Comparison of ENCODE assay signal across 10 cellular contexts in the genomic region with DNA sequence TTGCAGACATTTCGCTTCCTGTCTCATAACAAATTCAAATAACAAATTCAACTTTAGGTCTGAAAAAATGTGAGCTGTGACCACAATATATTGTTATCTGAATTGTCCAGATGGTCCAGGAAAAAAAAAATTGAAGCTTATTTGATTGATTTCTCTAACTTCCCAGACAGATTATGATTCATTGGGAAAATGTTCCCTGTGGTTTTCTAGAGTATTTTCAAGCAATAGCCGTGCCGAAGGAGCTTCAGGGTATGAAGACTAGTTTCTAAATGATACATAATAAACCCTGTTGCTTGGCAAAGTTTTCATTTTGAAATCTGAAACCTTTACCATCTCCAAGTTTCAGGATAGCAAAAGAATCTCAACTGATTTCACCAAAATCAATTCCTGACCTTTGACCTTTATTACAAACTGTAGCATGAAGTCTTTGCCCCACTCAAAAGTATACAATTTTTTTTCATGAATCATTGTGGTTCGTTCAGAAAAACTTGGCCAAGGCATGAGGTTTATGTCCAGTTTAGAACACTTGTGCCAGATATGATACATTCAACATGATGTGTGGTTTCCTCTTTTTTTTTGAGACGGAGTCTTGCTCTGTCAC.
A peak's percentile ranks its signal among the peaks of the same experiment; 100 is the strongest.
DNase-seq lines count a peak whose midpoint lies in the region; ATAC-seq and TF ChIP-seq lines count a peak whose summit lies in the region.
"Had no signal": no experiment of that assay in that cellular context is flagged by ENCODE, and none has a peak within 500 bp of the region (broad histone marks: within the 10 kb centered on the region; RNA-seq: fewer than 3 reads in every experiment).

No MANE protein-coding gene starts in this region.

- H3K9me3 ChIP-seq in mesenchymal stem cell (ENCODE audit: control insufficient read depth, low read length): no peaks in the 10 kb centered on the region
- H3K9me3 ChIP-seq: Peyer's patch had no signal

- H3K18ac ChIP-seq in mesenchymal stem cell (ENCODE audit: low read depth in 1 of 2, low read length in 2 of 2): no peak overlapping the region

- no peaks in the 10 kb centered on the region for H3K79me1 ChIP-seq in mesenchymal stem cell (replicated peaks; ENCODE audit: low read length, poor library complexity, severe bottlenecking)

- H4K91ac ChIP-seq in mesenchymal stem cell (ENCODE audit: low read length): no peak overlapping the region

- ATAC-seq in HG03108 (IDR thresholded peaks at IDR 0.05; ENCODE audit: unreplicated experiment): no peak
- ATAC-seq in HG03469 (IDR thresholded peaks at IDR 0.05; ENCODE audit: unreplicated experiment): no peak
- ATAC-seq: left colon had no signal

- intact Hi-C loops in MCF 10A (cut with micrococcal nuclease): loop anchor here (5.0 kb wide), 1 partner anchor 212 kb away; no protein-coding TSS in a partner anchor

- peak overlapping the region; percentile 38 for H3K4me3 ChIP-seq in ACC112 (ENCODE audit: low read depth, low read length)
- no peak overlapping the region for H3K4me3 ChIP-seq in mesenchymal stem cell (ENCODE audit: insufficient read depth in 1 of 2, low read depth in 1 of 2, low read length in 2 of 2)
- H3K4me3 ChIP-seq: Peyer's patch had no signal

- no peak overlapping the region for H3K14ac ChIP-seq in mesenchymal stem cell (ENCODE audit: low read length in 2 of 2)

- peak overlapping the region; percentile 56 for H2BK120ac ChIP-seq in mesenchymal stem cell (ENCODE audit: low read depth, low read length)

- H2AK5ac ChIP-seq in mesenchymal stem cell (ENCODE audit: low read length, severe bottlenecking): no peak overlapping the region

- no TSS peak for BruUV-seq in MCF 10A (replicated peaks; lab: Mats Ljungman, UMichigan)

- no peak overlapping the region for H4K8ac ChIP-seq in mesenchymal stem cell (ENCODE audit: low read length)

- H3K27ac ChIP-seq in ACC112 (ENCODE audit: low read depth, low read length) (peak overlapping the region; percentile 97), mesenchymal stem cell (ENCODE audit: low read length, poor library complexity, severe bottlenecking) (peak overlapping the region; percentile 99)

- TF ChIP-seq RAD21 in Ishikawa (IDR thresholded peaks at IDR 0.05; ENCODE audit: low read depth): no peak

- peak overlapping the region; percentile 99 for H3K27ac Mint-ChIP-seq in MCF 10A (ENCODE audit: low read depth, unreplicated experiment)

- peak overlapping the region; percentile 61 for H3K4me3 Mint-ChIP-seq in MCF 10A (ENCODE audit: unreplicated experiment)

- H3K4me2 ChIP-seq in mesenchymal stem cell (ENCODE audit: low read length, poor library complexity, severe bottlenecking): no peak overlapping the region

- peak overlapping the region; percentile 50 for H3K9ac ChIP-seq in mesenchymal stem cell (ENCODE audit: low read length)

- CTCF ChIA-PET in MCF 10A (lab: Yijun Ruan, JAX): interaction anchor here (0.5 to 2.9 kb wide), 8 partner anchors 49 to 432 kb away, joined by 3 to 21 read pairs (median 3); no protein-coding TSS in a partner anchor

- WGBS in mesenchymal stem cell: 0% methylated on average over 4 of the region's 5 CpGs

- H3K27me3 Mint-ChIP-seq in MCF 10A (ENCODE audit: insufficient read depth, unreplicated experiment): no peaks in the 10 kb centered on the region

- H3K9me3 Mint-ChIP-seq in MCF 10A (ENCODE audit: unreplicated experiment): peaks cover 7% of the 10 kb centered on the region

- H3K23ac ChIP-seq in mesenchymal stem cell (ENCODE audit: low read length in 2 of 2): no peak overlapping the region

- H2BK5ac ChIP-seq in mesenchymal stem cell (ENCODE audit: low read depth, low read length, poor library complexity, severe bottlenecking): peak overlapping the region; percentile 36

- peaks cover 52% of the 10 kb centered on the region for H3K4me1 ChIP-seq in ACC112 (ENCODE audit: control insufficient read depth, insufficient read depth, low read length, unreplicated experiment)
- H3K4me1 ChIP-seq in mesenchymal stem cell (ENCODE audit: control insufficient read depth, insufficient read depth, low read depth, low read length): peaks cover 24% of the 10 kb centered on the region
- H3K4me1 ChIP-seq: Peyer's patch had no signal

- H3K79me2 ChIP-seq in ACC112 (ENCODE audit: control insufficient read depth, insufficient read depth, low read length, unreplicated experiment): no peaks in the 10 kb centered on the region

- no peak overlapping the region for H2BK15ac ChIP-seq in mesenchymal stem cell (ENCODE audit: low read depth, poor library complexity, severe bottlenecking)

- no peak overlapping the region for H2BK12ac ChIP-seq in mesenchymal stem cell (ENCODE audit: low read length in 2 of 2)

- no peaks in the 10 kb centered on the region for H3K27me3 ChIP-seq in ACC112 (ENCODE audit: insufficient read depth, low read length)
- H3K27me3 ChIP-seq in mesenchymal stem cell (ENCODE audit: control insufficient read depth in 1 of 2, insufficient read depth in 1 of 2, low read length in 2 of 2): no peaks in the 10 kb centered on the region
- H3K27me3 ChIP-seq: Peyer's patch had no signal

- H3K36me3 ChIP-seq in ACC112 (ENCODE audit: insufficient read depth, low read length): no peaks in the 10 kb centered on the region
- no peaks in the 10 kb centered on the region for H3K36me3 ChIP-seq in mesenchymal stem cell (ENCODE audit: control insufficient read depth in 1 of 2, insufficient read depth in 2 of 2, low read depth in 1 of 2, low read length in 2 of 2)
- H3K36me3 ChIP-seq: Peyer's patch had no signal

- H2AFZ ChIP-seq in ACC112 (ENCODE audit: low read length, unreplicated experiment): peak overlapping the region; percentile 33
- no peak overlapping the region for H2AFZ ChIP-seq in mesenchymal stem cell (ENCODE audit: low read depth, low read length)

- POLR2A ChIA-PET in MCF 10A (lab: Yijun Ruan, JAX): interaction anchor here (0.5 to 6.5 kb wide), 20 partner anchors 14 to 1596 kb away, joined by 3 to 52 read pairs (median 4); a partner anchor contains a TSS

- peaks cover 73% of the 10 kb centered on the region for H3K4me1 Mint-ChIP-seq in MCF 10A (ENCODE audit: insufficient read depth, unreplicated experiment)

- DNase-seq in MCF 10A (ENCODE audit: unreplicated experiment): peak; percentile 96
- peak; percentile 95 for DNase-seq in mesenchymal stem cell
- DNase-seq in T-helper 9 cell: no peak
- no peak for DNase-seq in activated effector memory CD4-positive, alpha-beta T cell treated with Interleukin-2 at 50 U/mL for 16 hours
- DNase-seq: left colon, Peyer's patch had no signal

- H3K4ac ChIP-seq in mesenchymal stem cell (ENCODE audit: low read depth in 1 of 2, low read length in 2 of 2): peak overlapping the region in 1 of 2 experiments; percentile 49

- TF ChIP-seq EP300 in Ishikawa (IDR thresholded peaks at IDR 0.05; ENCODE audit: borderline replicate concordance): peak; percentile 29; the same call in 1 of the 2 replicates

- no peak for TF ChIP-seq CTCF in MCF 10A (IDR thresholded peaks at IDR 0.05; ENCODE audit: unreplicated experiment)

- peaks cover 4% of the 10 kb centered on the region for H3K36me3 Mint-ChIP-seq in MCF 10A (ENCODE audit: insufficient read depth, unreplicated experiment)

TF ChIP-seq in Ishikawa, 13 proteins besides CTCF, POLR2A, EP300 and RAD21:
- TF ChIP-seq TCF12 (IDR thresholded peaks at IDR 0.05; ENCODE audit: low read depth) (no peak), EGR1 (IDR thresholded peaks at IDR 0.05) (no peak), NFIC (IDR thresholded peaks at IDR 0.05) (no peak), TAF1 (IDR thresholded peaks at IDR 0.05; ENCODE audit: low read depth) (no peak), FOXM1 (IDR thresholded peaks at IDR 0.05; ENCODE audit: borderline replicate concordance, low read depth) (no peak), CEBPB (IDR thresholded peaks at IDR 0.05) (no peak), ZBTB7A (IDR thresholded peaks at IDR 0.05; ENCODE audit: low read depth) (no peak), TEAD4 (IDR thresholded peaks at IDR 0.05) (no peak), YY1 (IDR thresholded peaks at IDR 0.05; ENCODE audit: low read depth) (no peak), CREB1 (IDR thresholded peaks at IDR 0.05; ENCODE audit: low read depth) (no peak)
- TF ChIP-seq, protein P1, sequence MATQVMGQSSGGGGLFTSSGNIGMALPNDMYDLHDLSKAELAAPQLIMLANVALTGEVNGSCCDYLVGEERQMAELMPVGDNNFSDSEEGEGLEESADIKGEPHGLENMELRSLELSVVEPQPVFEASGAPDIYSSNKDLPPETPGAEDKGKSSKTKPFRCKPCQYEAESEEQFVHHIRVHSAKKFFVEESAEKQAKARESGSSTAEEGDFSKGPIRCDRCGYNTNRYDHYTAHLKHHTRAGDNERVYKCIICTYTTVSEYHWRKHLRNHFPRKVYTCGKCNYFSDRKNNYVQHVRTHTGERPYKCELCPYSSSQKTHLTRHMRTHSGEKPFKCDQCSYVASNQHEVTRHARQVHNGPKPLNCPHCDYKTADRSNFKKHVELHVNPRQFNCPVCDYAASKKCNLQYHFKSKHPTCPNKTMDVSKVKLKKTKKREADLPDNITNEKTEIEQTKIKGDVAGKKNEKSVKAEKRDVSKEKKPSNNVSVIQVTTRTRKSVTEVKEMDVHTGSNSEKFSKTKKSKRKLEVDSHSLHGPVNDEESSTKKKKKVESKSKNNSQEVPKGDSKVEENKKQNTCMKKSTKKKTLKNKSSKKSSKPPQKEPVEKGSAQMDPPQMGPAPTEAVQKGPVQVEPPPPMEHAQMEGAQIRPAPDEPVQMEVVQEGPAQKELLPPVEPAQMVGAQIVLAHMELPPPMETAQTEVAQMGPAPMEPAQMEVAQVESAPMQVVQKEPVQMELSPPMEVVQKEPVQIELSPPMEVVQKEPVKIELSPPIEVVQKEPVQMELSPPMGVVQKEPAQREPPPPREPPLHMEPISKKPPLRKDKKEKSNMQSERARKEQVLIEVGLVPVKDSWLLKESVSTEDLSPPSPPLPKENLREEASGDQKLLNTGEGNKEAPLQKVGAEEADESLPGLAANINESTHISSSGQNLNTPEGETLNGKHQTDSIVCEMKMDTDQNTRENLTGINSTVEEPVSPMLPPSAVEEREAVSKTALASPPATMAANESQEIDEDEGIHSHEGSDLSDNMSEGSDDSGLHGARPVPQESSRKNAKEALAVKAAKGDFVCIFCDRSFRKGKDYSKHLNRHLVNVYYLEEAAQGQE (IDR thresholded peaks at IDR 0.05; ENCODE audit: low read depth): no peak
- TF ChIP-seq, protein P2, sequence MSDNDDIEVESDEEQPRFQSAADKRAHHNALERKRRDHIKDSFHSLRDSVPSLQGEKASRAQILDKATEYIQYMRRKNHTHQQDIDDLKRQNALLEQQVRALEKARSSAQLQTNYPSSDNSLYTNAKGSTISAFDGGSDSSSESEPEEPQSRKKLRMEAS (IDR thresholded peaks at IDR 0.05): no peak
- TF ChIP-seq, protein P3, sequence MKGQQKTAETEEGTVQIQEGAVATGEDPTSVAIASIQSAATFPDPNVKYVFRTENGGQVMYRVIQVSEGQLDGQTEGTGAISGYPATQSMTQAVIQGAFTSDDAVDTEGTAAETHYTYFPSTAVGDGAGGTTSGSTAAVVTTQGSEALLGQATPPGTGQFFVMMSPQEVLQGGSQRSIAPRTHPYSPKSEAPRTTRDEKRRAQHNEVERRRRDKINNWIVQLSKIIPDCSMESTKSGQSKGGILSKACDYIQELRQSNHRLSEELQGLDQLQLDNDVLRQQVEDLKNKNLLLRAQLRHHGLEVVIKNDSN (IDR thresholded peaks at IDR 0.05): no peak

Comparison
In these comparisons a context has a peak if more than half of its experiments do, and no peak if none do; other contexts are left out.
1. DNase-seq: peak in MCF 10A (single experiment) and mesenchymal stem cell (single experiment); none in T-helper 9 cell (single experiment) and activated effector memory CD4-positive, alpha-beta T cell treated with Interleukin-2 at 50 U/mL for 16 hours (single experiment).